ENCODE assay signal across 23 cellular contexts in genomic region chrX:68892651-68893050, GRCh38.
"Had no signal": no experiment of that assay in that cellular context is flagged by ENCODE, and none has a peak within 500 bp of the region (broad histone marks: within the 10 kb centered on the region; RNA-seq: fewer than 3 reads in every experiment).

No MANE protein-coding gene starts in this region.

- H3K4me1 Mint-ChIP-seq: activated T-helper 17 cell treated with anti-CD3 and anti-CD28 coated beads, Interleukin-2, amount 50 U/mL, for 72 hours had no signal

- H3K27me3 Mint-ChIP-seq: activated CD4-positive, alpha-beta T cell treated with anti-CD3 and anti-CD28 coated beads, Interleukin-2, amount 10 ng/mL, durations not matched to agents 7 days and 5 days; activated CD8-positive, alpha-beta T cell treated with anti-CD3 and anti-CD28 coated beads for 36 hours; activated T-helper 17 cell treated with anti-CD3 and anti-CD28 coated beads, Interleukin-2, amount 50 U/mL, for 72 hours; T-helper 17 cell had no signal

- H3K4me3 ChIP-seq: esophagus squamous epithelium, heart right ventricle, left ventricle myocardium inferior, lung, right lobe of liver, testis, transverse colon had no signal

- H3K27ac ChIP-seq: esophagus squamous epithelium, right lobe of liver, testis had no signal

- H3K36me3 Mint-ChIP-seq: natural killer cell had no signal

- H3K9me3 Mint-ChIP-seq: activated CD4-positive, alpha-beta T cell treated with anti-CD3 and anti-CD28 coated beads, Interleukin-2, amount 10 ng/mL, durations not matched to agents 7 days and 5 days; activated CD8-positive, alpha-beta T cell treated with anti-CD3 and anti-CD28 coated beads for 36 hours; activated T-cell treated with anti-CD3 and anti-CD28 coated beads, Interleukin-2, amount 50 U/mL, for 4 hours; activated T-helper 17 cell treated with anti-CD3 and anti-CD28 coated beads, Interleukin-2, amount 50 U/mL, for 72 hours; natural killer cell had no signal

- DNase-seq: activated CD4-positive, alpha-beta T cell treated with anti-CD3 and anti-CD28 coated beads for 1 hour; activated CD4-positive, alpha-beta T cell treated with anti-CD3 and anti-CD28 coated beads, Interleukin-2, amount 10 ng/mL, durations not matched to agents 7 days and 5 days; activated CD8-positive, alpha-beta T cell treated with anti-CD3 and anti-CD28 coated beads for 36 hours; activated gamma-delta T cell treated with Interleukin-2 at 50 U/mL for 16 hours; activated naive CD4-positive, alpha-beta T cell treated with anti-CD3 and anti-CD28 coated beads, Interleukin-2, amount 50 U/mL, for 16 hours; activated T-cell treated with anti-CD3 and anti-CD28 coated beads, Interleukin-2, amount 50 U/mL, for 4 hours; amniotic stem cell; central memory CD4-positive, alpha-beta T cell; esophagus squamous epithelium; foreskin melanocyte; heart right ventricle; left ventricle myocardium inferior; mesendoderm; natural killer cell; right lobe of liver; stimulated activated CD4-positive, alpha-beta T cell treated with anti-CD3 and anti-CD28 coated beads, Interleukin-2, amount 100 ng/mL, for 48 hours; stimulated activated naive CD8-positive, alpha-beta T cell treated with anti-CD3 and anti-CD28 coated beads, Interleukin-15, Interleukin-2, amounts not matched to agents 100 U/mL and 50 U/mL, for 24 hours; T-helper 17 cell; T1000; testis; transverse colon had no signal

- H3K36me3 ChIP-seq: esophagus squamous epithelium, heart right ventricle, left ventricle myocardium inferior, right lobe of liver, transverse colon had no signal

- H3K27ac Mint-ChIP-seq: activated CD4-positive, alpha-beta T cell treated with anti-CD3 and anti-CD28 coated beads, Interleukin-2, amount 10 ng/mL, durations not matched to agents 7 days and 5 days; activated CD8-positive, alpha-beta T cell treated with anti-CD3 and anti-CD28 coated beads for 36 hours; activated T-helper 17 cell treated with anti-CD3 and anti-CD28 coated beads, Interleukin-2, amount 50 U/mL, for 72 hours; T-helper 17 cell had no signal

- H3K27me3 ChIP-seq: esophagus squamous epithelium, right lobe of liver, testis, transverse colon had no signal

- H3K9me3 ChIP-seq: esophagus squamous epithelium, heart right ventricle, left ventricle myocardium inferior, right lobe of liver, testis, transverse colon had no signal

- H3K4me3 Mint-ChIP-seq: activated CD4-positive, alpha-beta T cell treated with anti-CD3 and anti-CD28 coated beads, Interleukin-2, amount 10 ng/mL, durations not matched to agents 7 days and 5 days; activated CD8-positive, alpha-beta T cell treated with anti-CD3 and anti-CD28 coated beads for 36 hours; activated T-cell treated with anti-CD3 and anti-CD28 coated beads, Interleukin-2, amount 50 U/mL, for 4 hours; activated T-helper 17 cell treated with anti-CD3 and anti-CD28 coated beads, Interleukin-2, amount 50 U/mL, for 72 hours; T-helper 17 cell had no signal
